1 cellular context compared by ENCODE assay signal in genomic region chr17:76141212-76142043, GRCh38.
TF ChIP-seq lines count a peak whose summit lies in the region.

FOXJ1 (minus strand) TSS chr17:76141245; CDS start chr17:76140395, 850 bp downstream.

TF ChIP-seq in HepG2, 621 proteins besides CTCF, POLR2A, EP300 and RAD21 (continued from another document and continues in another):
- 0 out of 2 replicates have a peak, but pooled peaks have one; percentile 50 for TF ChIP-seq HMGXB3 (CRISPR knock-in tag; IDR thresholded peaks at IDR 0.05; ENCODE audit: borderline replicate concordance)
- TF ChIP-seq ATF6 (CRISPR knock-in tag; conservative IDR thresholded peaks at IDR 0.05) = no peak
- peak; percentile 77; the same call in 1 of the 2 replicates for TF ChIP-seq KDM2A (CRISPR knock-in tag; IDR thresholded peaks at IDR 0.05; ENCODE audit: borderline replicate concordance, low read depth)
- TF ChIP-seq CBX2 (IDR thresholded peaks at IDR 0.05; ENCODE audit: low read depth, low read length) = no peak
- 0 out of 2 replicates have a peak, but pooled peaks have one; percentile 37 for TF ChIP-seq CBX2 (CRISPR knock-in tag; IDR thresholded peaks at IDR 0.05; ENCODE audit: low read depth)
- TF ChIP-seq ZFP91 (CRISPR knock-in tag; IDR thresholded peaks at IDR 0.05; ENCODE audit: borderline replicate concordance) = peak; percentile 78
- TF ChIP-seq SALL1 (CRISPR knock-in tag; IDR thresholded peaks at IDR 0.05) = peak; percentile 38; the same call in 1 of the 2 replicates
- TF ChIP-seq ZSCAN25 (CRISPR knock-in tag; IDR thresholded peaks at IDR 0.05) = peak; percentile 86
- TF ChIP-seq KLF6 (CRISPR knock-in tag; IDR thresholded peaks at IDR 0.05) = 0 out of 2 replicates have a peak, but pooled peaks have one; percentile 27
- TF ChIP-seq RNF219 (CRISPR knock-in tag; IDR thresholded peaks at IDR 0.05) = 0 out of 2 replicates have a peak, but pooled peaks have one; percentile 33
- TF ChIP-seq ZNF816 (CRISPR knock-in tag; IDR thresholded peaks at IDR 0.05; ENCODE audit: borderline replicate concordance) = no peak
- 0 out of 2 replicates have a peak, but pooled peaks have one; percentile 56 for TF ChIP-seq ZNF251 (CRISPR knock-in tag; IDR thresholded peaks at IDR 0.05)
- TF ChIP-seq GATAD2A (CRISPR knock-in tag; IDR thresholded peaks at IDR 0.05) = peak; percentile 36; the same call in 1 of the 2 replicates
- TF ChIP-seq ZNF136 (CRISPR knock-in tag; IDR thresholded peaks at IDR 0.05; ENCODE audit: low read depth) = no peak
- TF ChIP-seq FOXJ3 (CRISPR knock-in tag; IDR thresholded peaks at IDR 0.05; ENCODE audit: borderline replicate concordance) = peak; percentile 52; the same call in 1 of the 2 replicates
- TF ChIP-seq SRSF1 (optimal IDR thresholded peaks at IDR 0.05; ENCODE audit: low read depth, low read length) = peak; percentile 52
- TF ChIP-seq MAF1 (CRISPR knock-in tag; IDR thresholded peaks at IDR 0.05; ENCODE audit: borderline replicate concordance) = no peak
- TF ChIP-seq HNRNPL (IDR thresholded peaks at IDR 0.05; ENCODE audit: low read depth, low read length) = peak; percentile 80; the same call in 1 of the 2 replicates
- TF ChIP-seq ARNT2 (CRISPR knock-in tag; IDR thresholded peaks at IDR 0.05; ENCODE audit: low read depth) = 0 out of 2 replicates have a peak, but pooled peaks have one; percentile 56
- no peak for TF ChIP-seq ZNF280B (CRISPR knock-in tag; IDR thresholded peaks at IDR 0.05; ENCODE audit: borderline replicate concordance)
- peak; percentile 46; the same call in 1 of the 2 replicates for TF ChIP-seq ZNF205 (CRISPR knock-in tag; IDR thresholded peaks at IDR 0.05)
- TF ChIP-seq ZGPAT (CRISPR knock-in tag; IDR thresholded peaks at IDR 0.05) = 0 out of 2 replicates have a peak, but pooled peaks have one; percentile 56
- TF ChIP-seq ZNF629 (CRISPR knock-in tag; conservative IDR thresholded peaks at IDR 0.05) = no peak
- 0 out of 2 replicates have a peak, but pooled peaks have one; percentile 34 for TF ChIP-seq TP53 (CRISPR knock-in tag; conservative IDR thresholded peaks at IDR 0.05)
- peak; percentile 57; the same call in 1 of the 2 replicates for TF ChIP-seq ZMAT3 (CRISPR knock-in tag; conservative IDR thresholded peaks at IDR 0.05)
- TF ChIP-seq ZNF530 (CRISPR knock-in tag; IDR thresholded peaks at IDR 0.05; ENCODE audit: low read depth) = no peak
- peak; percentile 52; the same call in 1 of the 2 replicates for TF ChIP-seq THRA (CRISPR knock-in tag; IDR thresholded peaks at IDR 0.05; ENCODE audit: borderline replicate concordance)
- TF ChIP-seq HDAC2 (CRISPR knock-in tag; IDR thresholded peaks at IDR 0.05) = peak; percentile 48; the same call in 1 of the 2 replicates
- TF ChIP-seq ZC3H13 (CRISPR knock-in tag; IDR thresholded peaks at IDR 0.05) = no peak
- peak; percentile 92 for TF ChIP-seq HDAC1 (CRISPR knock-in tag; IDR thresholded peaks at IDR 0.05)
- peak; percentile 99 for TF ChIP-seq SIN3A (IDR thresholded peaks at IDR 0.05; ENCODE audit: borderline replicate concordance, low read depth, low read length)
- TF ChIP-seq HOXA3 (CRISPR knock-in tag; IDR thresholded peaks at IDR 0.05) = peak; percentile 34; the same call in 1 of the 2 replicates
- 0 out of 2 replicates have a peak, but pooled peaks have one; percentile 50 for TF ChIP-seq POGK (CRISPR knock-in tag; conservative IDR thresholded peaks at IDR 0.05)
- TF ChIP-seq ZNF788 (CRISPR knock-in tag; IDR thresholded peaks at IDR 0.05; ENCODE audit: borderline replicate concordance) = peak; percentile 86; the same call in 1 of the 2 replicates
- TF ChIP-seq ZNF44 (CRISPR knock-in tag; IDR thresholded peaks at IDR 0.05) = 0 out of 2 replicates have a peak, but pooled peaks have one; percentile 59
- TF ChIP-seq ZBTB26 (CRISPR knock-in tag; IDR thresholded peaks at IDR 0.05; ENCODE audit: borderline replicate concordance) = peak; percentile 55; the same call in 1 of the 2 replicates
